ENCODE assay signal across 9 cellular contexts in the genomic region with DNA sequence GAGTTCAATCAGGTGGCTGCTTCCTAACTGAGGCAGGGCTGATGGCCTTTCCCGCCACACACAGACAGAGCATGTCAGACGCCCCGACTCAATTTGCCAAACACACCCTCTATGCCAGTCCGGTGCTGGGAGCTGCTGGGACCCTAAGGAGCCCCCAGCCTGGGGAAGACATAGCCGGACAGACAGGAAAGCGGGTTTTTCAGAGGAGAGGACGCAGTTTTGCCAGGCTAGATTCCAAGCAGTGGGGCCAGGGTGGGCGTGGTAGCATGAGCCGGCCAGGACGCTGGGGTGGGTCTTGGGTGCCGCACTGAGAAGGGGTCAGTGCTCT. TPM values are rescaled to one million over a fixed set of nuclear protein-coding genes. Genes with fewer than 3 reads are reported as not detected.
DNase-seq lines count a peak whose midpoint lies in the region; ATAC-seq, FAIRE-seq and TF ChIP-seq lines count a peak whose summit lies in the region.
"Had no signal": no experiment of that assay in that cellular context is flagged by ENCODE, and none has a peak within 500 bp of the region (broad histone marks: within the 10 kb centered on the region; RNA-seq: fewer than 3 reads in every experiment).

No MANE protein-coding gene starts in this region.

- H3K4me3 ChIP-seq in kidney (ENCODE audit: low read length in 2 of 2) (peak overlapping the region; percentile 45 to 47), thoracic aorta (peak overlapping the region; percentile 92)

- H3K4me1 ChIP-seq in kidney (ENCODE audit: control insufficient read depth in 1 of 2, insufficient read depth in 1 of 2, low read depth in 1 of 2, low read length in 2 of 2) (peaks cover 12 to 15% of the 10 kb centered on the region in 2 donors), thoracic aorta (ENCODE audit: control insufficient read depth in 1 of 2, low read depth in 2 of 2) (peaks cover 7 to 21% of the 10 kb centered on the region in 2 donors)

- H3K36me3 ChIP-seq in kidney (ENCODE audit: control insufficient read depth in 1 of 2, insufficient read depth in 2 of 2, low read length in 2 of 2), result peaks cover 3 to 9% of the 10 kb centered on the region in 2 donors
- peaks cover under 1% of the 10 kb centered on the region for H3K36me3 ChIP-seq in thoracic aorta
- H3K36me3 ChIP-seq: right atrium auricular region had no signal

- no peak for DNase-seq in activated CD8-positive, alpha-beta memory T cell treated with anti-CD3 and anti-CD28 coated beads, Interleukin-2, amount 10 ng/mL, durations not matched to agents 7 days and 5 days
- no peak for DNase-seq in activated CD8-positive, alpha-beta memory T cell treated with anti-CD3 and anti-CD28 coated beads, Interleukin-2, amount 50 U/mL, for 48 hours
- DNase-seq in kidney (no peak), thoracic aorta (ENCODE audit: low spot score) (no peak), kidney tubule cell (ENCODE audit: low spot score) (no peak), NCI-H345 treated with DMSO at 0.1 percent for 48 hours (lab: John Stamatoyannopoulos, UW; ENCODE audit: unreplicated experiment) (no peak)

- no peaks in the 10 kb centered on the region for H3K27me3 Mint-ChIP-seq in activated CD8-positive, alpha-beta memory T cell treated with anti-CD3 and anti-CD28 coated beads, Interleukin-2, amount 10 ng/mL, durations not matched to agents 7 days and 5 days
- no peaks in the 10 kb centered on the region for H3K27me3 Mint-ChIP-seq in activated T-helper 17 cell treated with anti-CD3 and anti-CD28 coated beads, Interleukin-2, amount 50 U/mL, for 72 hours

- H3K9me3 Mint-ChIP-seq in activated CD8-positive, alpha-beta memory T cell treated with anti-CD3 and anti-CD28 coated beads, Interleukin-2, amount 10 ng/mL, durations not matched to agents 7 days and 5 days (ENCODE audit: low read depth), result no peaks in the 10 kb centered on the region
- H3K9me3 Mint-ChIP-seq in activated T-helper 17 cell treated with anti-CD3 and anti-CD28 coated beads, Interleukin-2, amount 50 U/mL, for 72 hours, result no peaks in the 10 kb centered on the region

- no peaks in the 10 kb centered on the region for H3K36me3 Mint-ChIP-seq in activated CD8-positive, alpha-beta memory T cell treated with anti-CD3 and anti-CD28 coated beads, Interleukin-2, amount 10 ng/mL, durations not matched to agents 7 days and 5 days
- H3K36me3 Mint-ChIP-seq in activated T-helper 17 cell treated with anti-CD3 and anti-CD28 coated beads, Interleukin-2, amount 50 U/mL, for 72 hours (ENCODE audit: low read depth), result peaks cover 72% of the 10 kb centered on the region

- peaks cover 42% of the 10 kb centered on the region for H3K4me1 Mint-ChIP-seq in activated CD8-positive, alpha-beta memory T cell treated with anti-CD3 and anti-CD28 coated beads, Interleukin-2, amount 10 ng/mL, durations not matched to agents 7 days and 5 days
- H3K4me1 Mint-ChIP-seq in activated T-helper 17 cell treated with anti-CD3 and anti-CD28 coated beads, Interleukin-2, amount 50 U/mL, for 72 hours, result peaks cover 22% of the 10 kb centered on the region

- intact Hi-C loops in kidney (cut with DNase I), result no loop called here

- CTCF ChIA-PET in activated CD8-positive, alpha-beta memory T cell treated with anti-CD3 and anti-CD28 coated beads, Interleukin-2, amount 10 ng/mL, durations not matched to agents 7 days and 5 days (lab: Charles Lee), result interaction anchor here (1.0 to 3.9 kb wide), 9 partner anchors 9 to 185 kb away, joined by 3 to 31 read pairs (median 6); partner anchors contain the start of genes CCDC124 and PIK3R2

- no peaks in the 10 kb centered on the region for H3K27me3 ChIP-seq in thoracic aorta (replicated peaks; ENCODE audit: insufficient read depth)
- H3K27me3 ChIP-seq: right atrium auricular region had no signal

- peak overlapping the region; percentile 80 for H3K4me3 Mint-ChIP-seq in activated CD8-positive, alpha-beta memory T cell treated with anti-CD3 and anti-CD28 coated beads, Interleukin-2, amount 10 ng/mL, durations not matched to agents 7 days and 5 days
- H3K4me3 Mint-ChIP-seq in activated T-helper 17 cell treated with anti-CD3 and anti-CD28 coated beads, Interleukin-2, amount 50 U/mL, for 72 hours, result peak overlapping the region; percentile 90

- H3K9me3 ChIP-seq in kidney (ENCODE audit: control insufficient read depth in 1 of 2, low read length in 2 of 2) (no peaks in the 10 kb centered on the region), thoracic aorta (no peaks in the 10 kb centered on the region)
- H3K9me3 ChIP-seq: right atrium auricular region had no signal

- peak overlapping the region in 1 of 2 donors; percentile 46 for H3K9ac ChIP-seq in kidney (ENCODE audit: low read length in 2 of 2)

- TF ChIP-seq CTCF in kidney (IDR thresholded peaks at IDR 0.05; ENCODE audit: borderline replicate concordance, extremely low read depth, insufficient read depth) (no peak), thoracic aorta (IDR thresholded peaks at IDR 0.05) (no peak)

- peak overlapping the region; percentile 71 for H3K27ac Mint-ChIP-seq in activated CD8-positive, alpha-beta memory T cell treated with anti-CD3 and anti-CD28 coated beads, Interleukin-2, amount 10 ng/mL, durations not matched to agents 7 days and 5 days
- peak overlapping the region; percentile 83 for H3K27ac Mint-ChIP-seq in activated T-helper 17 cell treated with anti-CD3 and anti-CD28 coated beads, Interleukin-2, amount 50 U/mL, for 72 hours

- FAIRE-seq in kidney (lab: Jason Lieb, UNC), result no peak

- no peak for ATAC-seq in activated CD8-positive, alpha-beta memory T cell treated with anti-CD3 and anti-CD28 coated beads, Interleukin-2, amount 10 ng/mL, durations not matched to agents 7 days and 5 days
- no peak for ATAC-seq in activated T-helper 17 cell treated with anti-CD3 and anti-CD28 coated beads, Interleukin-2, amount 50 U/mL, for 72 hours (replicated peaks)
- peak; percentile 4 for ATAC-seq in thoracic aorta (ENCODE audit: insufficient number of reproducible peaks, low FRiP score, low read depth)
- ATAC-seq in HG02852 (IDR thresholded peaks at IDR 0.05; ENCODE audit: unreplicated experiment), result no peak

- H3K27ac ChIP-seq in kidney (ENCODE audit: low read depth in 2 of 2, low read length in 2 of 2) (no peak overlapping the region), thoracic aorta (no peak overlapping the region)

RNA-seq across cellular contexts. Expression of gene MAST3, which starts 19.8 kb away (rescaled TPM):
- 10 to 100 TPM; 25.7 to 34.1 TPM for total RNA-seq in activated CD8-positive, alpha-beta memory T cell treated with anti-CD3 and anti-CD28 coated beads, Interleukin-2, amount 10 ng/mL, durations not matched to agents 7 days and 5 days
- total RNA-seq in activated T-helper 17 cell treated with anti-CD3 and anti-CD28 coated beads, Interleukin-2, amount 50 U/mL, for 72 hours, result 10 to 100 TPM; 23.5 to 46.6 TPM
- total RNA-seq in kidney (16.0 TPM), thoracic aorta (10 to 100 TPM; 18.7 to 27.8 TPM)
- polyA plus RNA-seq in kidney (ENCODE audit: insufficient read depth, low read depth, low replicate concordance), result 5.6 TPM

RNA-seq across cellular contexts. Expression of gene IL12RB1, which starts 30.6 kb away (rescaled TPM):
- total RNA-seq in activated CD8-positive, alpha-beta memory T cell treated with anti-CD3 and anti-CD28 coated beads, Interleukin-2, amount 10 ng/mL, durations not matched to agents 7 days and 5 days, result 10 to 100 TPM; 69.9 to 76.2 TPM
- 10 to 100 TPM; 28.6 to 54.5 TPM for total RNA-seq in activated T-helper 17 cell treated with anti-CD3 and anti-CD28 coated beads, Interleukin-2, amount 50 U/mL, for 72 hours
- total RNA-seq in kidney, result 3.2 TPM
- polyA plus RNA-seq in kidney (ENCODE audit: insufficient read depth, low read depth, low replicate concordance), result 0.45 TPM
- total RNA-seq in thoracic aorta, result 1 to 10 TPM; 1.6 to 5.4 TPM

RNA-seq across cellular contexts. Expression of gene PIK3R2, which starts 35.6 kb away (rescaled TPM):
- 10 to 100 TPM in 1 of 2 experiments, 1 to 10 TPM in 1; 8.0 to 11.2 TPM for total RNA-seq in activated CD8-positive, alpha-beta memory T cell treated with anti-CD3 and anti-CD28 coated beads, Interleukin-2, amount 10 ng/mL, durations not matched to agents 7 days and 5 days
- 10 to 100 TPM; 13.0 to 21.8 TPM for total RNA-seq in activated T-helper 17 cell treated with anti-CD3 and anti-CD28 coated beads, Interleukin-2, amount 50 U/mL, for 72 hours
- total RNA-seq in kidney (29.6 TPM), thoracic aorta (10 to 100 TPM; 14.3 to 15.8 TPM)
- polyA plus RNA-seq in kidney (ENCODE audit: insufficient read depth, low read depth, low replicate concordance), result 10.1 TPM

RNA-seq across cellular contexts. Expression of gene IFI30, which starts 56.3 kb away (rescaled TPM):
- total RNA-seq in activated CD8-positive, alpha-beta memory T cell treated with anti-CD3 and anti-CD28 coated beads, Interleukin-2, amount 10 ng/mL, durations not matched to agents 7 days and 5 days, result 10 to 100 TPM; 57.1 to 66.2 TPM
- total RNA-seq in activated T-helper 17 cell treated with anti-CD3 and anti-CD28 coated beads, Interleukin-2, amount 50 U/mL, for 72 hours, result 10 to 100 TPM; 51.7 to 81.1 TPM
- total RNA-seq in kidney, result 109 TPM
- polyA plus RNA-seq in kidney (ENCODE audit: insufficient read depth, low read depth, low replicate concordance), result 173 TPM
- total RNA-seq in thoracic aorta, result 10 to 100 TPM; 59.4 to 72.3 TPM
